In the genomic region with DNA sequence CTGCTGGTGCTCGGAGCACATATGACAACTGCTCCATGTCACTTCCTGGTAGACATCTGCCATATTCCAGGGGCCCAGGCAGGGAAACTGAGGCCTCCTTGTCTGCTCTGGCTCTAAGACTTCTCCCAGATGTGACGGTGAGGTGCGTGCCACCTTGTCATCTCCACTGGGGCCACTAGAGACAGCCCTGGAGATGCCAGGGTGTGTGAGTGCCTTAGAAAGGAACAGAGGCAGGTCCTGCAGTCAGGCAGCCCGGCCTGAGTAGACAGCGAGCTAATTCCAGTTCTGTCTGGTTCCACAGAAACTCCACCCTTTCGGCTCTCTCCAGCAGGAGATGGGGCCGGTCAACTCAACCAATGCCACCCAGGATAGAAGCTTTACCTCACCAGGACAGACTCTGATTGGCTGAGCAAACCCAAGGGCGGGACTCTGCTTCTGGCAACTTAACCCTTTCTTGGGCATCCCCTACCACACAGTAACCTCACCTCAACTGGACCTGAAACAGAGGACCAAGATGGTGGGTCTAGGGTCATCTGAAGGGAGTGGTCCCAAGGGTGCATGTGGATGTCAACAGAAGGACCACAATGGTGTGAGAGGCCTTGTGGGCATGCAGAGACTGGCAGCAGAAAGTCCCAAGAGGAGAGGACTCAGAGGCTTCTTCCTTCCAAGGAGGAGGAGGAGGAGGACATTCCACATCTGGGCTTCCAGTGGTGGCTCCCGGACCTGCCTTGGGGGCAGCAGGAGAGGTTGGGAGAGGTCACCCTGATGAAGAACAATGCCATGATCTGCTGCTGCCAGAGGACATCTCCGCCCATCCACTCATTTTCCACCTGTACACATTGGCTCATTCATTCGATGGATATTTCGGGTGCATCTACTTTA, we compare ENCODE assay signal across 9 cellular contexts.
DNase-seq lines count a peak whose midpoint lies in the region; ATAC-seq and TF ChIP-seq lines count a peak whose summit lies in the region.
"Had no signal": no experiment of that assay in that cellular context is flagged by ENCODE, and none has a peak within 500 bp of the region (broad histone marks: within the 10 kb centered on the region; RNA-seq: fewer than 3 reads in every experiment).

No MANE protein-coding gene starts in this region.

- no peak overlapping the region for H2BK5ac ChIP-seq in IMR-90 (ENCODE audit: low read depth, low read length, poor library complexity, severe bottlenecking)

- no peaks in the 10 kb centered on the region for H4K20me1 ChIP-seq in IMR-90 (ENCODE audit: insufficient read depth, low read length)

- H3K27ac Mint-ChIP-seq in stimulated activated naive B cell treated with anti-CD40 and anti-IgM and Interleukin-4, amounts not matched to agents 10 μg/mL and 1 μg/mL and 100 μg/mL, for 72 hours: no peak overlapping the region

- no peak overlapping the region for H3K14ac ChIP-seq in IMR-90 (replicated peaks; ENCODE audit: low read depth, low read length)

- no peaks in the 10 kb centered on the region for H3K36me3 ChIP-seq in IMR-90 (ENCODE audit: control insufficient read depth, insufficient read depth, low read length)
- H3K36me3 ChIP-seq: gastrocnemius medialis had no signal

- WGBS in IMR-90 (ENCODE audit: extremely low coverage in 2 of 2, insufficient read length in 1 of 2), 2 experiments: 30% methylated on average over 2 of the region's 12 CpGs; no CpG with 5 or more reads in 1 of the 2 experiments

- no peak overlapping the region for H2BK120ac ChIP-seq in IMR-90 (ENCODE audit: low read depth, low read length)

- no peak overlapping the region; the same call in 1 of the 2 replicates for H3K27ac ChIP-seq in IMR-90 (ENCODE audit: insufficient read depth, low read length)

- no peak overlapping the region for H3K18ac ChIP-seq in IMR-90 (ENCODE audit: low read depth, low read length)

- H3K4me1 Mint-ChIP-seq in stimulated activated naive B cell treated with anti-CD40 and anti-IgM and Interleukin-4, amounts not matched to agents 10 μg/mL and 1 μg/mL and 100 μg/mL, for 72 hours: peaks cover 0 to 1% of the 10 kb centered on the region in 2 donors

- no peak overlapping the region for H3K4me3 Mint-ChIP-seq in stimulated activated naive B cell treated with anti-CD40 and anti-IgM and Interleukin-4, amounts not matched to agents 10 μg/mL and 1 μg/mL and 100 μg/mL, for 72 hours

- no peaks in the 10 kb centered on the region for H3K4me1 ChIP-seq in IMR-90 (ENCODE audit: control insufficient read depth, insufficient read depth, low read length)

- no peaks in the 10 kb centered on the region for H3K27me3 ChIP-seq in IMR-90 (ENCODE audit: control insufficient read depth, insufficient read depth, low read length)
- H3K27me3 ChIP-seq: gastrocnemius medialis had no signal

- peak; percentile 78 for ATAC-seq in IMR-90 (ENCODE audit: low read depth)
- no peak for ATAC-seq in stimulated activated naive B cell treated with anti-CD40 and anti-IgM and Interleukin-4, amounts not matched to agents 10 μg/mL and 1 μg/mL and 100 μg/mL, for 72 hours (replicated peaks)

- H3K4me3 ChIP-seq in IMR-90 (ENCODE audit: insufficient read depth, low read depth, low read length): no peak overlapping the region
- H3K4me3 ChIP-seq: gastrocnemius medialis had no signal

- no peak overlapping the region for H3K9ac ChIP-seq in IMR-90 (ENCODE audit: low read depth, low read length)

- no peaks in the 10 kb centered on the region for H3K9me3 ChIP-seq in IMR-90 (ENCODE audit: control insufficient read depth, insufficient read depth, low read length)
- H3K9me3 ChIP-seq: gastrocnemius medialis had no signal

- no peak for TF ChIP-seq RAD21 in IMR-90 (IDR thresholded peaks at IDR 0.05; ENCODE audit: low read length)

- TF ChIP-seq POLR2A in IMR-90 (IDR thresholded peaks at IDR 0.05; ENCODE audit: low read depth, low read length): no peak

- H3K9me1 ChIP-seq in IMR-90 (ENCODE audit: insufficient read depth, low read length): no peaks in the 10 kb centered on the region

- H3K56ac ChIP-seq in IMR-90 (ENCODE audit: extremely low read depth, insufficient read depth, low read length): no peak overlapping the region

- no peak overlapping the region for H4K91ac ChIP-seq in IMR-90 (ENCODE audit: insufficient read depth, low read depth, low read length)

- H3K4ac ChIP-seq in IMR-90 (ENCODE audit: low read depth, low read length): 0 out of 2 replicates have a peak overlapping the region, but pooled peaks have one; percentile 20

- no peak overlapping the region for H3K23ac ChIP-seq in IMR-90 (ENCODE audit: low read depth, low read length)

- CTCF ChIA-PET in IMR-90 (lab: Yijun Ruan, JAX): interaction anchor here (0.9 kb wide), 1 partner anchor 27 kb away, joined by 4 read pairs; no protein-coding TSS in a partner anchor

- H2AK5ac ChIP-seq in IMR-90 (ENCODE audit: low read depth, low read length): 0 out of 2 replicates have a peak overlapping the region, but pooled peaks have one; percentile 4

- H4K5ac ChIP-seq in IMR-90 (ENCODE audit: low read depth, low read length): peak overlapping the region; percentile 45; the same call in 1 of the 2 replicates

- H2BK15ac ChIP-seq in IMR-90 (ENCODE audit: low read depth, low read length): no peak overlapping the region

- intact Hi-C loops in IMR-90 (cut with micrococcal nuclease): no loop called here

- no peak overlapping the region for H2BK20ac ChIP-seq in IMR-90 (ENCODE audit: low read depth, low read length)

- H3K79me1 ChIP-seq in IMR-90 (ENCODE audit: low read depth in 1 of 2, low read length in 2 of 2): no peaks in the 10 kb centered on the region

- H3K36me3 Mint-ChIP-seq in stimulated activated naive B cell treated with anti-CD40 and anti-IgM and Interleukin-4, amounts not matched to agents 10 μg/mL and 1 μg/mL and 100 μg/mL, for 72 hours: peaks cover 4 to 7% of the 10 kb centered on the region in 2 donors

- in situ Hi-C loops in IMR-90 (cut with MboI; ENCODE audit: low sequenced_read_pairs): no loop called here

- H2AK9ac ChIP-seq in IMR-90 (replicated peaks; ENCODE audit: low read depth, low read length, poor library complexity): no peak overlapping the region

- no TSS peak for BruUV-seq in IMR-90 (replicated peaks; lab: Mats Ljungman, UMichigan)

- peak overlapping the region; percentile 77 for H2AFZ ChIP-seq in IMR-90 (replicated peaks; ENCODE audit: low read length, poor library complexity)

- H3K4me2 ChIP-seq in IMR-90 (ENCODE audit: low read depth, low read length): no peak overlapping the region

- dilution Hi-C loops in IMR-90 (cut with HindIII; ENCODE audit: low sequenced_read_pairs, unreplicated experiment): no loop called here

- POLR2A ChIA-PET in IMR-90 (lab: Charles Lee; ENCODE audit: unreplicated experiment): no interaction called here

- TF ChIP-seq CTCF in IMR-90 (conservative IDR thresholded peaks at IDR 0.05; ENCODE audit: low read depth, low read length): no peak
- TF ChIP-seq CTCF in GM20000 (IDR thresholded peaks at IDR 0.05; ENCODE audit: extremely low read depth, missing control alignments): no peak

- peak overlapping the region in 1 of 2 experiments; percentile 50; a peak in 1 of 4 replicates for H4K8ac ChIP-seq in IMR-90 (ENCODE audit: low read depth in 2 of 2, low read length in 2 of 2)

- DNase-seq in A172 (ENCODE audit: low spot score): peak; percentile 84
- peak; percentile 55 for DNase-seq in IMR-90
- peak; percentile 48 for DNase-seq in astrocyte of the hippocampus (ENCODE audit: low read depth, low spot score)
- peak; percentile 62 for DNase-seq in inferior parietal cortex (ENCODE audit: extremely low spot score)
- DNase-seq in LoVo (ENCODE audit: low spot score): no peak
- no peak for DNase-seq in stimulated activated naive B cell treated with anti-CD40 and anti-IgM and Interleukin-4, amounts not matched to agents 10 μg/mL and 1 μg/mL and 100 μg/mL, for 72 hours
- DNase-seq in OCI-M2 (lab: John Stamatoyannopoulos, UW; ENCODE audit: unreplicated experiment): no peak
- DNase-seq in GM20000 (ENCODE audit: low spot score): no peak
- DNase-seq: gastrocnemius medialis had no signal

- no peaks in the 10 kb centered on the region for H3K9me3 Mint-ChIP-seq in stimulated activated naive B cell treated with anti-CD40 and anti-IgM and Interleukin-4, amounts not matched to agents 10 μg/mL and 1 μg/mL and 100 μg/mL, for 72 hours

- no peaks in the 10 kb centered on the region for H3K27me3 Mint-ChIP-seq in stimulated activated naive B cell treated with anti-CD40 and anti-IgM and Interleukin-4, amounts not matched to agents 10 μg/mL and 1 μg/mL and 100 μg/mL, for 72 hours

TF ChIP-seq in IMR-90, 13 proteins besides CTCF, POLR2A, EP300 and RAD21:
- TF ChIP-seq SMC3 (IDR thresholded peaks at IDR 0.05; ENCODE audit: low read depth, low read length) (no peak), MAFK (IDR thresholded peaks at IDR 0.05; ENCODE audit: low read depth, low read length) (no peak), MXI1 (IDR thresholded peaks at IDR 0.05; ENCODE audit: borderline replicate concordance, low read depth, low read length) (no peak), FOS (IDR thresholded peaks at IDR 0.05; ENCODE audit: low read depth, low read length) (no peak), BHLHE40 (IDR thresholded peaks at IDR 0.05; ENCODE audit: low read depth, low read length) (no peak), CEBPB (IDR thresholded peaks at IDR 0.05; ENCODE audit: low read depth, low read length) (no peak), RFX5 (IDR thresholded peaks at IDR 0.05; ENCODE audit: low read depth, low read length) (no peak), MAZ (IDR thresholded peaks at IDR 0.05; ENCODE audit: borderline replicate concordance, low read depth, low read length) (no peak), RCOR1 (IDR thresholded peaks at IDR 0.05; ENCODE audit: insufficient replicate concordance, low read length) (no peak)
- TF ChIP-seq, protein P1, sequence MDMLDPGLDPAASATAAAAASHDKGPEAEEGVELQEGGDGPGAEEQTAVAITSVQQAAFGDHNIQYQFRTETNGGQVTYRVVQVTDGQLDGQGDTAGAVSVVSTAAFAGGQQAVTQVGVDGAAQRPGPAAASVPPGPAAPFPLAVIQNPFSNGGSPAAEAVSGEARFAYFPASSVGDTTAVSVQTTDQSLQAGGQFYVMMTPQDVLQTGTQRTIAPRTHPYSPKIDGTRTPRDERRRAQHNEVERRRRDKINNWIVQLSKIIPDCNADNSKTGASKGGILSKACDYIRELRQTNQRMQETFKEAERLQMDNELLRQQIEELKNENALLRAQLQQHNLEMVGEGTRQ (IDR thresholded peaks at IDR 0.05; ENCODE audit: low read depth, low read length): no peak
- TF ChIP-seq, protein P2, sequence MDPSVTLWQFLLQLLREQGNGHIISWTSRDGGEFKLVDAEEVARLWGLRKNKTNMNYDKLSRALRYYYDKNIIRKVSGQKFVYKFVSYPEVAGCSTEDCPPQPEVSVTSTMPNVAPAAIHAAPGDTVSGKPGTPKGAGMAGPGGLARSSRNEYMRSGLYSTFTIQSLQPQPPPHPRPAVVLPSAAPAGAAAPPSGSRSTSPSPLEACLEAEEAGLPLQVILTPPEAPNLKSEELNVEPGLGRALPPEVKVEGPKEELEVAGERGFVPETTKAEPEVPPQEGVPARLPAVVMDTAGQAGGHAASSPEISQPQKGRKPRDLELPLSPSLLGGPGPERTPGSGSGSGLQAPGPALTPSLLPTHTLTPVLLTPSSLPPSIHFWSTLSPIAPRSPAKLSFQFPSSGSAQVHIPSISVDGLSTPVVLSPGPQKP (IDR thresholded peaks at IDR 0.05; ENCODE audit: borderline replicate concordance, low read depth, low read length): no peak

Comparison
In these comparisons a context has a peak if more than half of its experiments do, and no peak if none do; other contexts are left out.
1. DNase-seq: peak in A172 (single experiment), IMR-90 (single experiment), astrocyte of the hippocampus (single experiment) and inferior parietal cortex (single experiment); none in LoVo (single experiment), stimulated activated naive B cell treated with anti-CD40 and anti-IgM and Interleukin-4, amounts not matched to agents 10 μg/mL and 1 μg/mL and 100 μg/mL, for 72 hours (single experiment), OCI-M2 (single experiment) and GM20000 (single experiment).